In genomic region chr11:93741094-93741881, GRCh38 we compare ENCODE assay signal across 8 cellular contexts. TPM values are rescaled to one million over a fixed set of nuclear protein-coding genes. Genes with fewer than 3 reads are reported as not detected.
DNase-seq lines count a peak whose midpoint lies in the region; ATAC-seq and TF ChIP-seq lines count a peak whose summit lies in the region.

TSS of gene C11orf54 (plus strand) at chr11:93741672. CDS start at chr11:93747394, 5,722 bp downstream.
A gene with protein sequence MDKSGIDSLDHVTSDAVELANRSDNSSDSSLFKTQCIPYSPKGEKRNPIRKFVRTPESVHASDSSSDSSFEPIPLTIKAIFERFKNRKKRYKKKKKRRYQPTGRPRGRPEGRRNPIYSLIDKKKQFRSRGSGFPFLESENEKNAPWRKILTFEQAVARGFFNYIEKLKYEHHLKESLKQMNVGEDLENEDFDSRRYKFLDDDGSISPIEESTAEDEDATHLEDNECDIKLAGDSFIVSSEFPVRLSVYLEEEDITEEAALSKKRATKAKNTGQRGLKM (minus strand): TSS chr11:93741495. CDS start chr11:93739304, 2,191 bp downstream.

- intact Hi-C loops in PC-9 (cut with micrococcal nuclease; ENCODE audit: unreplicated experiment): loop anchor here (2.0 kb wide), 1 partner anchor 102 kb away; no protein-coding TSS in a partner anchor

- H3K4me3 ChIP-seq in Jurkat, Clone E6-1 (ENCODE audit: low read length): peak within 1 kb of the TSS; percentile 96
- H3K4me3 ChIP-seq in PC-9 (peak within 1 kb of the TSS; percentile 81), mucosa of stomach (ENCODE audit: low read length) (peak within 1 kb of the TSS; percentile 92)

- BruUV-seq in PC-9 (replicated peaks; lab: Mats Ljungman, UMichigan): no TSS peak

- peaks cover 42% of the 10 kb centered on the region for H4K20me1 ChIP-seq in PC-9 (ENCODE audit: insufficient read depth)

- peak within 1 kb of the TSS; percentile 92 for H2AFZ ChIP-seq in PC-9

- POLR2A ChIA-PET in PC-9 (lab: Charles Lee; ENCODE audit: unreplicated experiment): interaction anchor here (0.5 to 1.4 kb wide), 20 partner anchors 8 to 1367 kb away, joined by 3 to 25 read pairs (median 4); partner anchors contain the start of genes CEP295, MED17 and PANX1

- peak within 1 kb of the TSS; percentile 97 for H3K9ac ChIP-seq in mucosa of stomach (ENCODE audit: low read length)

- peaks cover 54% of the 10 kb centered on the region for H3K36me3 ChIP-seq in PC-9 (ENCODE audit: low read depth)
- peaks cover under 1% of the 10 kb centered on the region for H3K36me3 ChIP-seq in mucosa of stomach (ENCODE audit: control insufficient read depth, insufficient read depth, low read length)

- H3K27ac ChIP-seq in PC-9: peak within 1 kb of the TSS; percentile 99

- H3F3A ChIP-seq in PC-9 (ENCODE audit: insufficient read depth, low read depth): peaks cover 62% of the 10 kb centered on the region

- H3K9me3 ChIP-seq in PC-9 (ENCODE audit: insufficient read depth, low read depth) (no peaks in the 10 kb centered on the region), mucosa of stomach (ENCODE audit: control insufficient read depth, low read length) (no peaks in the 10 kb centered on the region)

- ATAC-seq in GM21619 (IDR thresholded peaks at IDR 0.05; ENCODE audit: unreplicated experiment): peak; percentile 83

- H3K27me3 ChIP-seq in PC-9 (ENCODE audit: insufficient read depth, low read depth) (no peaks in the 10 kb centered on the region), mucosa of stomach (ENCODE audit: control insufficient read depth, insufficient read depth, low read length) (no peaks in the 10 kb centered on the region)

- no peaks in the 10 kb centered on the region for H3K9me2 ChIP-seq in PC-9 (ENCODE audit: insufficient read depth)

- DNase-seq in DMS153 treated with DMSO at 0.1 percent for 48 hours (lab: John Stamatoyannopoulos, UW; ENCODE audit: unreplicated experiment) (peak; percentile 95), PC-9 (peak; percentile 95 to 98), erythroblast (lab: John Stamatoyannopoulos, UW) (peak; percentile 99)
- peak; percentile 97 for DNase-seq in Jurkat, Clone E6-1 (ENCODE audit: low read depth, low spot score)
- peak; percentile 92 for DNase-seq in activated T-cell treated with anti-CD3 and anti-CD28 coated beads, Interleukin-2, amount 50 U/mL, for 1 hour
- peak; percentile 88 to 92 for DNase-seq in stimulated activated CD8-positive, alpha-beta memory T cell treated with anti-CD3 and anti-CD28 coated beads, Interleukin-7, amount 100 ng/mL, for 1 hour (ENCODE audit: low read depth in 2 of 2)

- peak; percentile 99 for TF ChIP-seq POLR2A in erythroblast (IDR thresholded peaks at IDR 0.05; ENCODE audit: low read length)

- CTCF ChIA-PET in PC-9 (lab: Charles Lee): interaction anchor here (0.6 to 1.5 kb wide), 3 partner anchors 43 to 1002 kb away, joined by 3 to 9 read pairs (median 6); partner anchors contain the start of gene MED17

- H3K4me1 ChIP-seq in PC-9 (replicated peaks; ENCODE audit: insufficient read depth) (peaks cover 34% of the 10 kb centered on the region), mucosa of stomach (ENCODE audit: control insufficient read depth, insufficient read depth, low read length) (peaks cover 21% of the 10 kb centered on the region)

- TF ChIP-seq CTCF in PC-9 (conservative IDR thresholded peaks at IDR 0.05): no peak

- H3K79me2 ChIP-seq in PC-9 (ENCODE audit: low read depth): peaks cover 79% of the 10 kb centered on the region

- peak within 1 kb of the TSS; percentile 98 for H3K4me2 ChIP-seq in PC-9

RNA-seq across cellular contexts. Expression of gene C11orf54, which starts in this region (rescaled TPM):
- polyA plus RNA-seq in Jurkat, Clone E6-1 (2012; ENCODE audit: insufficient read depth, insufficient read length): 20.9 TPM
- total RNA-seq in PC-9 (2021): 35.6 and 37.2 TPM in 2 replicates

RNA-seq across cellular contexts. Expression of the second gene that starts in this region (rescaled TPM):
- polyA plus RNA-seq in Jurkat, Clone E6-1 (2012; ENCODE audit: insufficient read depth, insufficient read length): 184 TPM
- total RNA-seq in PC-9 (2021): 158 and 167 TPM in 2 replicates

Comparison
In these comparisons a context has a peak if more than half of its experiments do, and no peak if none do; other contexts are left out.
1. Peak in every context shown above with its lines: DNase-seq, ATAC-seq, H3K4me3 ChIP-seq and H3K27ac ChIP-seq.